In the genomic region with DNA sequence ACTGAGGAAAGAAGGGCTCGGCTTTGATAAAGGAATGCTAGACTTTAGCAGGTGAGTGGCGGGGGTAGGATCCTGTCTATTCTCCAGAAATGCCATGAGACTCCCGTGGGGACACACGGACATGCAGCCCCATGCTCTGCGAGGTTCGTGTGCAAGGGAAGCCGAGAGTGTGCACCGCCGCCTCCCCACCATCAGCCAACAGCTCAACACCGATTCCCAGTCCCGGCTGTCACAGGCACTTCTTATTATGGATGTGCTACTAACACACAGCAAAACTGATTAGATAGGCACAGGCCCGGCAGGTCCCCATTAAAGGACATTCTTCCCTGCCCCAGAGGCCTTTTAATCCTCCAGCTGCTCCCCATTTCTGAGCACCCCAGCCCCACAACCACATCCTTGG, we compare ENCODE assay signal across 24 cellular contexts.
DNase-seq lines count a peak whose midpoint lies in the region; ATAC-seq and TF ChIP-seq lines count a peak whose summit lies in the region.
"Had no signal": no experiment of that assay in that cellular context is flagged by ENCODE, and none has a peak within 500 bp of the region (broad histone marks: within the 10 kb centered on the region; RNA-seq: fewer than 3 reads in every experiment).

No MANE protein-coding gene starts in this region.

- H3K4me1 ChIP-seq in heart left ventricle = peaks cover 0 to 78% (median 31%) of the 10 kb centered on the region in 12 donors
- peaks cover 7% of the 10 kb centered on the region for H3K4me1 ChIP-seq in right cardiac atrium (ENCODE audit: control insufficient read depth, insufficient read depth, low read length)

- ATAC-seq in heart left ventricle = peak; percentile 56 to 74 (median 67)
- ATAC-seq in right cardiac atrium = peak; percentile 27 to 59
- no peak for ATAC-seq in GM18519 (IDR thresholded peaks at IDR 0.05; ENCODE audit: low FRiP score, unreplicated experiment)
- ATAC-seq: GM12878, GM23338 had no signal

- H3K36me3 ChIP-seq in heart left ventricle = no peaks in the 10 kb centered on the region

- no peak for TF ChIP-seq POLR2A in heart left ventricle (IDR thresholded peaks at IDR 0.05)

- H3K27me3 ChIP-seq in heart left ventricle (no peaks in the 10 kb centered on the region), right cardiac atrium (ENCODE audit: control insufficient read depth, insufficient read depth) (no peaks in the 10 kb centered on the region)

- H3K4me1 Mint-ChIP-seq in activated naive CD8-positive, alpha-beta T cell (ENCODE audit: low read depth) = no peaks in the 10 kb centered on the region
- peaks cover 7% of the 10 kb centered on the region for H3K4me1 Mint-ChIP-seq in activated naive CD8-positive, alpha-beta T cell treated with anti-CD3 and anti-CD28 coated beads for 36 hours

- no peak for TF ChIP-seq CTCF in heart left ventricle (IDR thresholded peaks at IDR 0.05)

- intact Hi-C loops in heart left ventricle (cut with DNase I) = no loop called here
- intact Hi-C loops in right cardiac atrium (cut with DNase I) = no loop called here

- 45 to 51% (median 49%) methylated on average over 11 to 12 of the region's 12 CpGs for WGBS in heart left ventricle, 4 donors
- WGBS in right cardiac atrium = 47% methylated on average over 12 of the region's 12 CpGs

- no peak overlapping the region for H3K4me3 Mint-ChIP-seq in activated naive CD8-positive, alpha-beta T cell
- H3K4me3 Mint-ChIP-seq in activated naive CD8-positive, alpha-beta T cell treated with anti-CD3 and anti-CD28 coated beads for 36 hours = no peak overlapping the region
- H3K4me3 Mint-ChIP-seq: CD4-positive, alpha-beta memory T cell; GM23338; H9; IgD-negative memory B cell had no signal

- H3K36me3 Mint-ChIP-seq in activated naive CD8-positive, alpha-beta T cell = no peaks in the 10 kb centered on the region
- H3K36me3 Mint-ChIP-seq in activated naive CD8-positive, alpha-beta T cell treated with anti-CD3 and anti-CD28 coated beads for 36 hours = no peaks in the 10 kb centered on the region

- no peak overlapping the region for H3K4me3 ChIP-seq in heart left ventricle
- H3K4me3 ChIP-seq in right cardiac atrium (ENCODE audit: low read length) = no peak overlapping the region
- H3K4me3 ChIP-seq: GM12878, GM23338 had no signal

- H3K27me3 Mint-ChIP-seq in activated naive CD8-positive, alpha-beta T cell = no peaks in the 10 kb centered on the region
- H3K27me3 Mint-ChIP-seq in activated naive CD8-positive, alpha-beta T cell treated with anti-CD3 and anti-CD28 coated beads for 36 hours = no peaks in the 10 kb centered on the region
- H3K27me3 Mint-ChIP-seq: CD4-positive, alpha-beta memory T cell; IgD-negative memory B cell had no signal

- no peaks in the 10 kb centered on the region for H3K9me3 ChIP-seq in heart left ventricle
- H3K9me3 ChIP-seq in right cardiac atrium (ENCODE audit: control insufficient read depth, low read length) = no peaks in the 10 kb centered on the region
- H3K9me3 ChIP-seq: Caco-2 had no signal

- H3K27ac Mint-ChIP-seq in activated naive CD8-positive, alpha-beta T cell = peak overlapping the region; percentile 12
- no peak overlapping the region for H3K27ac Mint-ChIP-seq in activated naive CD8-positive, alpha-beta T cell treated with anti-CD3 and anti-CD28 coated beads for 36 hours
- H3K27ac Mint-ChIP-seq: GM23338, H9 had no signal

- no peaks in the 10 kb centered on the region for H3K9me3 Mint-ChIP-seq in activated naive CD8-positive, alpha-beta T cell (ENCODE audit: low read depth)
- no peaks in the 10 kb centered on the region for H3K9me3 Mint-ChIP-seq in activated naive CD8-positive, alpha-beta T cell treated with anti-CD3 and anti-CD28 coated beads for 36 hours
- H3K9me3 Mint-ChIP-seq: GM23338, IgD-negative memory B cell had no signal

- no peak for DNase-seq in activated naive CD8-positive, alpha-beta T cell treated with anti-CD3 and anti-CD28 coated beads for 36 hours
- DNase-seq in heart left ventricle = peak in 4 of 5 donors; percentile 47 to 78 (median 66)
- peak in 1 of 3 donors; percentile 80 for DNase-seq in right cardiac atrium
- no peak for DNase-seq in A172 (ENCODE audit: low spot score)
- DNase-seq in activated naive CD4-positive, alpha-beta T cell treated with Interleukin-2 at 50 U/mL for 16 hours = no peak
- DNase-seq in AG20443 (ENCODE audit: low spot score) = no peak
- DNase-seq: AML-193; C1 segment of cervical spinal cord; Caco-2; CD4-positive, alpha-beta memory T cell; H9; MM.1S; NCI-H1694; NCI-H2029 treated with DMSO at 0.1 percent for 48 hours; NCI-H2227 treated with DMSO at 0.1 percent for 48 hours; NCI-H526 treated with DMSO at 0.1 percent for 48 hours; RPMI8226; SHP77 treated with DMSO at 0.1 percent for 48 hours had no signal

- H3K27ac ChIP-seq in heart left ventricle (peak overlapping the region; percentile 64 to 97 (median 86)), right cardiac atrium (ENCODE audit: low read length) (peak overlapping the region; percentile 73)
- H3K27ac ChIP-seq: KMS-11 had no signal

Comparison
In these comparisons a context has a peak if more than half of its experiments do, and no peak if none do; other contexts are left out.
1. DNase-seq: peak in heart left ventricle (4 of 5); none in activated naive CD8-positive, alpha-beta T cell treated with anti-CD3 and anti-CD28 coated beads for 36 hours (single experiment), A172 (single experiment), activated naive CD4-positive, alpha-beta T cell treated with Interleukin-2 at 50 U/mL for 16 hours (single experiment) and AG20443 (single experiment).